Comparison of ENCODE assay signal across 16 cellular contexts in the genomic region with DNA sequence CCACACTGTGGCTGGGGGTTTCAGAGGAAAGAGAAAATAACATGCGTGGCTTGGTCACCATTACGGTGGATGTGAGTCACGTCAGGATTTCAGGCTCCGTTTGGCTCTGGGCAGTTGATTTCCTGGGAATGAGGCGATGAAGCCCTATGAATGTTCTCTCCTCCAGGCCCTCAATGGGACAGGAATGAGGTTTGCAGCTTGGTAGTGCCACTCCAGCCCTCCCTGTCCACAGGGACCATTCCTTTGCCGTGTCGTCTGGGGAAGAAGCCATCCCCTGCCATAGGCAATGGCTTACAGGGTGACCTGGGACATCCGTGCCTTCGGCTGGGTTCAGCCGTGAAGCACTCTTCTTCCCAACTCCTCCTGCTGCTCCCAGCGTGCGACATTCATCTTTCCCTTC.
"Had no signal": no experiment of that assay in that cellular context is flagged by ENCODE, and none has a peak within 500 bp of the region (broad histone marks: within the 10 kb centered on the region; RNA-seq: fewer than 3 reads in every experiment).

No MANE protein-coding gene starts in this region.

- DNase-seq: activated B cell treated with CpG ODN at 0.5 μM for 24 hours; activated CD4-positive, alpha-beta T cell treated with anti-CD3 and anti-CD28 coated beads, Interleukin-2, amount 10 ng/mL, durations not matched to agents 24 days and 14 days; activated naive CD4-positive, alpha-beta T cell treated with anti-CD3 and anti-CD28 coated beads, Interleukin-2, amount 50 U/mL, for 16 hours; endodermal cell; erythroblast; head of caudate nucleus; left lung; nephron progenitor cell; ovary; stimulated activated CD4-positive, alpha-beta T cell treated with anti-CD3 and anti-CD28 coated beads, Interleukin-4, amount 100 ng/mL, for 1 hour; stimulated activated CD8-positive, alpha-beta memory T cell treated with anti-CD3 and anti-CD28 coated beads, Interleukin-4, amount 100 ng/mL, for 48 hours; stomach; T-helper 9 cell had no signal

- FAIRE-seq: islet of Langerhans had no signal

- H3K27ac ChIP-seq: left lung, ovary, stomach, thoracic aorta had no signal

- H3K36me3 ChIP-seq: left lung, ovary, thoracic aorta had no signal

- H3K9me3 ChIP-seq: left lung, ovary, stomach, thoracic aorta had no signal

- ATAC-seq: activated T-helper 17 cell treated with anti-CD3 and anti-CD28 coated beads, Interleukin-2, amount 50 U/mL, for 72 hours; left lung had no signal

- H3K27me3 ChIP-seq: ovary had no signal

- H3K4me3 ChIP-seq: left lung, ovary, stomach, thoracic aorta had no signal

- H3K4me1 ChIP-seq: left lung had no signal
